ENCODE assay signal across 9 cellular contexts in genomic region chr2:101699191-101699938, GRCh38. TPM values are rescaled to one million over a fixed set of nuclear protein-coding genes. Genes with fewer than 3 reads are reported as not detected.
DNase-seq lines count a peak whose midpoint lies in the region; ATAC-seq and TF ChIP-seq lines count a peak whose summit lies in the region.
"Had no signal": no experiment of that assay in that cellular context is flagged by ENCODE, and none has a peak within 500 bp of the region (broad histone marks: within the 10 kb centered on the region; RNA-seq: fewer than 3 reads in every experiment).

No MANE protein-coding gene starts in this region.

- H3K27me3 ChIP-seq in Caco-2 (replicated peaks; ENCODE audit: control insufficient read depth, insufficient read depth, low read length) = no peaks in the 10 kb centered on the region
- H3K27me3 ChIP-seq in naive thymus-derived CD4-positive, alpha-beta T cell (ENCODE audit: control insufficient read depth in 2 of 2, insufficient read depth in 2 of 2, low read length in 2 of 2) = no peaks in the 10 kb centered on the region

- BruUV-seq in Caco-2 (replicated peaks; lab: Mats Ljungman, UMichigan) = no TSS peak

- intact Hi-C loops in Caco-2 (cut with micrococcal nuclease; ENCODE audit: unreplicated experiment) = loop anchor here (5.0 kb wide), 2 partner anchors 337 to 352 kb away; no protein-coding TSS in a partner anchor
- intact Hi-C loops in naive thymus-derived CD4-positive, alpha-beta T cell (cut with micrococcal nuclease) = loop anchor here (1.0 to 10.0 kb wide), 10 partner anchors 17 to 695 kb away; partner anchors contain the start of genes RNF149 (in 2 of the 2), CNOT11 (in 1 of the 2), RFX8 (in 1 of the 2) and RPL31 (in 1 of the 2)

- ATAC-seq in naive thymus-derived CD4-positive, alpha-beta T cell = peak; percentile 36
- no peak for ATAC-seq in stimulated activated memory B cell treated with anti-CD40 and anti-IgM and Interleukin-4, amounts not matched to agents 10 μg/mL and 1 μg/mL and 100 μg/mL, for 72 hours
- ATAC-seq in GM19455 (IDR thresholded peaks at IDR 0.05; ENCODE audit: unreplicated experiment) = no peak

- DNase-seq in Caco-2 (no peak), NB4 (ENCODE audit: low read depth) (peak; percentile 72), dermis blood vessel endothelial cell (peak; percentile 38), LoVo (ENCODE audit: low spot score) (no peak), HCEC 1CT (no peak)
- DNase-seq in naive thymus-derived CD4-positive, alpha-beta T cell = peak in 6 of 9 donors; percentile 33 to 64 (median 49)

- H3K4me3 ChIP-seq in Caco-2 (ENCODE audit: low read depth, low read length) (peak overlapping the region; percentile 47), NB4 (ENCODE audit: low read depth, low read length) (peak overlapping the region; percentile 84)
- peak overlapping the region; percentile 89 for H3K4me3 ChIP-seq in naive thymus-derived CD4-positive, alpha-beta T cell (ENCODE audit: low read length)

- no peaks in the 10 kb centered on the region for H3K9me3 ChIP-seq in Caco-2
- no peaks in the 10 kb centered on the region for H3K9me3 ChIP-seq in naive thymus-derived CD4-positive, alpha-beta T cell (ENCODE audit: control insufficient read depth in 2 of 3, low read length in 3 of 3)

- H3K27me3 Mint-ChIP-seq in Caco-2 (ENCODE audit: insufficient read depth, unreplicated experiment) = no peaks in the 10 kb centered on the region
- no peaks in the 10 kb centered on the region for H3K27me3 Mint-ChIP-seq in naive thymus-derived CD4-positive, alpha-beta T cell
- H3K27me3 Mint-ChIP-seq in stimulated activated memory B cell treated with anti-CD40 and anti-IgM and Interleukin-4, amounts not matched to agents 10 μg/mL and 1 μg/mL and 100 μg/mL, for 72 hours = no peaks in the 10 kb centered on the region
- H3K27me3 Mint-ChIP-seq: IgD-negative memory B cell had no signal

- peaks cover 11% of the 10 kb centered on the region for H3K9me3 Mint-ChIP-seq in Caco-2 (ENCODE audit: unreplicated experiment)
- H3K9me3 Mint-ChIP-seq in naive thymus-derived CD4-positive, alpha-beta T cell = peaks cover 0 to 4% (median 0%) of the 10 kb centered on the region in 11 donors
- peaks cover 7% of the 10 kb centered on the region for H3K9me3 Mint-ChIP-seq in stimulated activated memory B cell treated with anti-CD40 and anti-IgM and Interleukin-4, amounts not matched to agents 10 μg/mL and 1 μg/mL and 100 μg/mL, for 72 hours

- H3K4me3 Mint-ChIP-seq in Caco-2 (ENCODE audit: unreplicated experiment) = no peak overlapping the region
- no peak overlapping the region for H3K4me3 Mint-ChIP-seq in naive thymus-derived CD4-positive, alpha-beta T cell
- H3K4me3 Mint-ChIP-seq in stimulated activated memory B cell treated with anti-CD40 and anti-IgM and Interleukin-4, amounts not matched to agents 10 μg/mL and 1 μg/mL and 100 μg/mL, for 72 hours = no peak overlapping the region
- H3K4me3 Mint-ChIP-seq: IgD-negative memory B cell had no signal

- POLR2A ChIA-PET in Caco-2 (lab: Charles Lee) = no interaction called here
- POLR2A ChIA-PET in naive thymus-derived CD4-positive, alpha-beta T cell (lab: Charles Lee) = interaction anchor here (0.8 to 3.1 kb wide), 17 partner anchors 10 to 391 kb away, joined by 3 to 47 read pairs (median 5); partner anchors contain the start of gene RNF149

- TF ChIP-seq POLR2A in NB4 (IDR thresholded peaks at IDR 0.05; ENCODE audit: extremely low read depth, insufficient read length) = no peak

- peaks cover 32% of the 10 kb centered on the region for H3K4me1 ChIP-seq in Caco-2
- H3K4me1 ChIP-seq in naive thymus-derived CD4-positive, alpha-beta T cell (ENCODE audit: control insufficient read depth in 2 of 2, insufficient read depth in 2 of 2, low read length in 2 of 2) = peaks cover 29 to 33% of the 10 kb centered on the region in 2 donors

- H3K27ac ChIP-seq in naive thymus-derived CD4-positive, alpha-beta T cell (ENCODE audit: low read depth, low read length) = peak overlapping the region; percentile 79

- H3K4me1 Mint-ChIP-seq in Caco-2 (ENCODE audit: low read depth, unreplicated experiment) = peaks cover 30% of the 10 kb centered on the region
- H3K4me1 Mint-ChIP-seq in naive thymus-derived CD4-positive, alpha-beta T cell = peaks cover 10 to 47% (median 27%) of the 10 kb centered on the region in 7 donors
- H3K4me1 Mint-ChIP-seq in stimulated activated memory B cell treated with anti-CD40 and anti-IgM and Interleukin-4, amounts not matched to agents 10 μg/mL and 1 μg/mL and 100 μg/mL, for 72 hours = peaks cover 32% of the 10 kb centered on the region

- CTCF ChIA-PET in Caco-2 (lab: Charles Lee) = interaction anchor here (0.6 to 1.3 kb wide), 3 partner anchors 53 to 128 kb away, joined by 3 to 4 read pairs (median 3); no protein-coding TSS in a partner anchor
- CTCF ChIA-PET in naive thymus-derived CD4-positive, alpha-beta T cell (lab: Charles Lee) = interaction anchor here (0.6 to 3.4 kb wide), 14 partner anchors 14 to 185 kb away, joined by 3 to 10 read pairs (median 4); no protein-coding TSS in a partner anchor

- H3K27ac Mint-ChIP-seq in Caco-2 (ENCODE audit: unreplicated experiment) = no peak overlapping the region
- H3K27ac Mint-ChIP-seq in naive thymus-derived CD4-positive, alpha-beta T cell = no peak overlapping the region
- no peak overlapping the region for H3K27ac Mint-ChIP-seq in stimulated activated memory B cell treated with anti-CD40 and anti-IgM and Interleukin-4, amounts not matched to agents 10 μg/mL and 1 μg/mL and 100 μg/mL, for 72 hours
- H3K27ac Mint-ChIP-seq: IgD-negative memory B cell had no signal

- H3K36me3 ChIP-seq in Caco-2 (ENCODE audit: control insufficient read depth, insufficient read depth, low read length) = no peaks in the 10 kb centered on the region
- H3K36me3 ChIP-seq in naive thymus-derived CD4-positive, alpha-beta T cell (ENCODE audit: control insufficient read depth in 2 of 3, insufficient read depth in 3 of 3, low read length in 3 of 3) = no peaks in the 10 kb centered on the region

- H3K36me3 Mint-ChIP-seq in Caco-2 (ENCODE audit: insufficient read depth, unreplicated experiment) = peaks cover 36% of the 10 kb centered on the region
- peaks cover 0 to 22% (median 0%) of the 10 kb centered on the region in 5 donors for H3K36me3 Mint-ChIP-seq in naive thymus-derived CD4-positive, alpha-beta T cell
- H3K36me3 Mint-ChIP-seq in stimulated activated memory B cell treated with anti-CD40 and anti-IgM and Interleukin-4, amounts not matched to agents 10 μg/mL and 1 μg/mL and 100 μg/mL, for 72 hours = peaks cover 22% of the 10 kb centered on the region

- TF ChIP-seq CTCF in Caco-2 (IDR thresholded peaks at IDR 0.05; ENCODE audit: insufficient read depth in 1 of 2, low read depth in 1 of 2, low read length in 1 of 2, severe bottlenecking in 1 of 2, unreplicated experiment in 1 of 2) = no peak
- TF ChIP-seq CTCF in NB4 (IDR thresholded peaks at IDR 0.05; ENCODE audit: low read depth, low read length) = no peak

RNA-seq across cellular contexts. Expression of gene MAP4K4, which starts 1.9 kb away (rescaled TPM):
- total RNA-seq in Caco-2 (2022) (257 and 263 TPM in 2 replicates), dermis blood vessel endothelial cell (192 and 255 TPM in 2 replicates)
- total RNA-seq in naive thymus-derived CD4-positive, alpha-beta T cell = 100 to 1,000 TPM; 104 to 138 (median 128) TPM
- polyA plus RNA-seq in naive thymus-derived CD4-positive, alpha-beta T cell = 10 to 100 TPM; 13.6 to 14.2 TPM

Comparison
In these comparisons a context has a peak if more than half of its experiments do, and no peak if none do; other contexts are left out.
1. DNase-seq: peak in NB4 (single experiment), dermis blood vessel endothelial cell (single experiment) and naive thymus-derived CD4-positive, alpha-beta T cell (6 of 9); none in Caco-2 (0 of 2), LoVo (single experiment) and HCEC 1CT (single experiment).
2. Peak in every context shown above with its lines, with median percentiles within 50 percentile points of each other: H3K4me3 ChIP-seq.